1 cellular context compared by ENCODE assay signal in the genomic region with DNA sequence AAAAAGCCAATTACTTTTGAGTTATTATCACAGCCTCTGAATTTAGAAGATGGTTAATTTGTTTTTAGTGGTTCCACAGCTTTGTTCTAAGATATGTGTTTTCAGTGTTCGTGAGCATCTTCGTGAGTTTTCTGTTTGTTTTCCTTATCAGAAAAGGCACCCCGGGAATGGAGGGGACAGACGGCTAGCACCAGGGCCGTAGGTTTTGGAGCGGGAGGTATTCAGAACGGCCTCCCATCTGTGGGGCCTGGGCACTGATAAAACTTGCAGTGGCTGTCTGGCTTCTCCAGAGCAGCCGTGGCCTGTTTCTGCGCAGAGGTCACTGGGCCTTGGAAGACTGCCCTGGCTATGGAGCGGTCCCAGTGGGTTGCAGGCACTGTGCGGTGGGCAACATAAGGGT.
TF ChIP-seq lines count a peak whose summit lies in the region.

No MANE protein-coding gene starts in this region.

TF ChIP-seq in SK-N-SH treated with all-trans-retinoic acid at 6 μM for 48 hours, 23 proteins besides CTCF, POLR2A, EP300 and RAD21 (continued from another document):
- TF ChIP-seq, protein P1, sequence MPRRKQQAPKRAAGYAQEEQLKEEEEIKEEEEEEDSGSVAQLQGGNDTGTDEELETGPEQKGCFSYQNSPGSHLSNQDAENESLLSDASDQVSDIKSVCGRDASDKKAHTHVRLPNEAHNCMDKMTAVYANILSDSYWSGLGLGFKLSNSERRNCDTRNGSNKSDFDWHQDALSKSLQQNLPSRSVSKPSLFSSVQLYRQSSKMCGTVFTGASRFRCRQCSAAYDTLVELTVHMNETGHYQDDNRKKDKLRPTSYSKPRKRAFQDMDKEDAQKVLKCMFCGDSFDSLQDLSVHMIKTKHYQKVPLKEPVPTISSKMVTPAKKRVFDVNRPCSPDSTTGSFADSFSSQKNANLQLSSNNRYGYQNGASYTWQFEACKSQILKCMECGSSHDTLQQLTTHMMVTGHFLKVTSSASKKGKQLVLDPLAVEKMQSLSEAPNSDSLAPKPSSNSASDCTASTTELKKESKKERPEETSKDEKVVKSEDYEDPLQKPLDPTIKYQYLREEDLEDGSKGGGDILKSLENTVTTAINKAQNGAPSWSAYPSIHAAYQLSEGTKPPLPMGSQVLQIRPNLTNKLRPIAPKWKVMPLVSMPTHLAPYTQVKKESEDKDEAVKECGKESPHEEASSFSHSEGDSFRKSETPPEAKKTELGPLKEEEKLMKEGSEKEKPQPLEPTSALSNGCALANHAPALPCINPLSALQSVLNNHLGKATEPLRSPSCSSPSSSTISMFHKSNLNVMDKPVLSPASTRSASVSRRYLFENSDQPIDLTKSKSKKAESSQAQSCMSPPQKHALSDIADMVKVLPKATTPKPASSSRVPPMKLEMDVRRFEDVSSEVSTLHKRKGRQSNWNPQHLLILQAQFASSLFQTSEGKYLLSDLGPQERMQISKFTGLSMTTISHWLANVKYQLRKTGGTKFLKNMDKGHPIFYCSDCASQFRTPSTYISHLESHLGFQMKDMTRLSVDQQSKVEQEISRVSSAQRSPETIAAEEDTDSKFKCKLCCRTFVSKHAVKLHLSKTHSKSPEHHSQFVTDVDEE (CRISPR knock-in tag; IDR thresholded peaks at IDR 0.05): no peak
- TF ChIP-seq TCF4 (CRISPR knock-in tag; IDR thresholded peaks at IDR 0.05; ENCODE audit: borderline replicate concordance) (no peak), TOX (CRISPR knock-in tag; IDR thresholded peaks at IDR 0.05; ENCODE audit: borderline replicate concordance) (no peak), GLIS3 (CRISPR knock-in tag; IDR thresholded peaks at IDR 0.05) (no peak), ZNF565 (CRISPR knock-in tag; conservative IDR thresholded peaks at IDR 0.05; ENCODE audit: low read depth) (no peak), RARB (CRISPR knock-in tag; IDR thresholded peaks at IDR 0.05) (no peak)
TF ChIP-seq in SK-N-SH treated with all-trans-retinoic acid at 6 μM for 48 hours: peak in this region for 0.
